ENCODE assay signal across 9 cellular contexts in the genomic region with DNA sequence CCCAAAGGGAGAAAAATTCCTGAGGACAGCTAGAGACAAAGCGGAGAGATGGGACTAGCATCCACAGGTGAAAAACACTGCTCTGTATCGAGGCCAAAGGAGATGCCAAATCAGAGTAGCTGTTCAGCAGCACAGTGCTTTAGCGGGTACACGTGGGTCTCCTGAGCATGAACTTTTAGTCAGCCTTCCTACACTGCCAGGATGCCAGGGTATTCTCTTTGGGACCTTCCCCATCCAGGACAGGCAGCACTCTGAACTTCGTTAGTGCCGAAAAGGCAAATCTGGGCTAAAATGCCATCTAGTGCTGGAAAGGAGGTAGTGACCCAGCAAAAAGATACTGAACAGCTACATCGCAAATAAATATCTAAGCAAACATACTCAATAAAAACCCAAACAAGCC.
DNase-seq lines count a peak whose midpoint lies in the region; ATAC-seq and TF ChIP-seq lines count a peak whose summit lies in the region.
"Had no signal": no experiment of that assay in that cellular context is flagged by ENCODE, and none has a peak within 500 bp of the region (broad histone marks: within the 10 kb centered on the region; RNA-seq: fewer than 3 reads in every experiment).

No MANE protein-coding gene starts in this region.

- H3K27ac ChIP-seq in brain microvascular endothelial cell (no peak overlapping the region), left lung (no peak overlapping the region)
- H3K27ac ChIP-seq: SK-N-MC had no signal

- H3K36me3 ChIP-seq in BE2C (no peaks in the 10 kb centered on the region), brain microvascular endothelial cell (replicated peaks) (no peaks in the 10 kb centered on the region), left lung (no peaks in the 10 kb centered on the region)

- H3K4me3 ChIP-seq in BE2C (ENCODE audit: low read depth, low read length) = no peak overlapping the region
- H3K4me3 ChIP-seq in brain microvascular endothelial cell (ENCODE audit: low read depth, low read length) = no peak overlapping the region
- H3K4me3 ChIP-seq in left lung = no peak overlapping the region
- H3K4me3 ChIP-seq: SK-N-MC had no signal

- TF ChIP-seq CTCF in BE2C (IDR thresholded peaks at IDR 0.05; ENCODE audit: low read depth, low read length) (peak; percentile 78), brain microvascular endothelial cell (IDR thresholded peaks at IDR 0.05; ENCODE audit: low read depth, low read length, missing control alignments) (peak; percentile 83), left lung (IDR thresholded peaks at IDR 0.05) (peak in 1 of 2 donors; percentile 39)

- intact Hi-C loops in left lung (cut with DNase I) = no loop called here

- H3K9me3 ChIP-seq in BE2C (no peaks in the 10 kb centered on the region), left lung (no peaks in the 10 kb centered on the region)

- in situ Hi-C loops in brain microvascular endothelial cell (cut with HindIII; ENCODE audit: low pct_ligation_motif_present, low sequenced_read_pairs) = no loop called here

- peak; percentile 22 for DNase-seq in BE2C
- peak; percentile 20 for DNase-seq in NCI-H446 treated with DMSO at 0.1 percent for 48 hours (lab: John Stamatoyannopoulos, UW)
- DNase-seq in brain microvascular endothelial cell = peak; percentile 21
- DNase-seq in left lung = no peak
- no peak for DNase-seq in KG1 (lab: John Stamatoyannopoulos, UW)
- DNase-seq in CD1c-positive myeloid dendritic cell (ENCODE audit: extremely low spot score) = no peak

- peak; percentile 72 for ATAC-seq in GM18508 (IDR thresholded peaks at IDR 0.05; ENCODE audit: insufficient read depth, unreplicated experiment)
- ATAC-seq in HG02973 (IDR thresholded peaks at IDR 0.05; ENCODE audit: unreplicated experiment) = peak; percentile 86
- ATAC-seq in left lung = peak; percentile 70

- H3K27me3 ChIP-seq in BE2C (peaks cover 18% of the 10 kb centered on the region), brain microvascular endothelial cell (replicated peaks) (no peaks in the 10 kb centered on the region), left lung (peaks cover 0 to 4% of the 10 kb centered on the region in 2 donors)

- H3K4me1 ChIP-seq in BE2C = no peaks in the 10 kb centered on the region
- no peaks in the 10 kb centered on the region for H3K4me1 ChIP-seq in left lung

Comparison
In these comparisons a context has a peak if more than half of its experiments do, and no peak if none do; other contexts are left out.
1. DNase-seq: peak in BE2C (single experiment), NCI-H446 treated with DMSO at 0.1 percent for 48 hours (single experiment) and brain microvascular endothelial cell (single experiment); none in left lung (0 of 2), KG1 (single experiment) and CD1c-positive myeloid dendritic cell (single experiment).
2. Peak in every context shown above with its lines, with median percentiles within 50 percentile points of each other: ATAC-seq.